ENCODE assay signal across 8 cellular contexts in the genomic region with DNA sequence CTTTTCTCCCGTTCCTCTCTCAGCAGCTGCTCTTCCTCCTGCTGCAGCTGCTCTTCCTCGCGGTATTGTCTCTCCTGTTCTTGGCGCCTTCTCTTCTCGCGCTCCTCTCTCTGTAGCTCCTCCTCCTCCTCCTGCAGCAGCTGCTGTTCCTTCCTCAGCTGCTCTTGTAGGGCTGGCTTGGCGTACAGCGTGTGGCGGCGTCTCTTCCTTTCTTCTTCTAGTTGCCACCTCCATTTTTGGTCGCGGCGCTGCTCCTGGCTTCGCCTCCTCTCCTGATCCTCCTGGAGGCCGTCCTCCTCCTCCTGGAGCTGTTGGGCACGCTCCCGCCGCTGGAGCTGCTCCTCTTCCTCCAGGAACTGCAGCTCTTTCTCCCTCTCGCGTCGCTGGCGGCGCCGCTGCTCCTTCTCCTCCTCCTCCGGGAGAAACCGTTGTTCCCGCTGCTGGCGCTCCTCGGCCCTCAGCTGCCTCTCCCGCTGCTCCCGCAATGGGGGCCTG. TPM values are rescaled to one million over a fixed set of nuclear protein-coding genes. Genes with fewer than 3 reads are reported as not detected.
DNase-seq lines count a peak whose midpoint lies in the region; ATAC-seq and TF ChIP-seq lines count a peak whose summit lies in the region.

No MANE protein-coding gene starts in this region.

- H3K9me3 ChIP-seq in iPS-18c (ENCODE audit: control insufficient read depth, insufficient read depth, low read length): peaks cover 17% of the 10 kb centered on the region

- no peaks in the 10 kb centered on the region for H3K9me3 Mint-ChIP-seq in activated naive CD4-positive, alpha-beta T cell treated with anti-CD3 and anti-CD28 coated beads for 36 hours
- H3K9me3 Mint-ChIP-seq in endothelial cell (ENCODE audit: unreplicated experiment): peaks cover 8% of the 10 kb centered on the region

- H3K36me3 Mint-ChIP-seq in activated naive CD4-positive, alpha-beta T cell treated with anti-CD3 and anti-CD28 coated beads for 36 hours (ENCODE audit: low read depth): no peaks in the 10 kb centered on the region
- peaks cover 10% of the 10 kb centered on the region for H3K36me3 Mint-ChIP-seq in endothelial cell (ENCODE audit: low read depth, unreplicated experiment)

- peaks cover 4% of the 10 kb centered on the region for H3K4me1 Mint-ChIP-seq in activated naive CD4-positive, alpha-beta T cell treated with anti-CD3 and anti-CD28 coated beads for 36 hours (ENCODE audit: low read depth)
- peaks cover 6% of the 10 kb centered on the region for H3K4me1 Mint-ChIP-seq in endothelial cell (ENCODE audit: unreplicated experiment)

- no peak for TF ChIP-seq CTCF in endothelial cell (IDR thresholded peaks at IDR 0.05; ENCODE audit: unreplicated experiment)

- intact Hi-C loops in activated naive CD4-positive, alpha-beta T cell treated with anti-CD3 and anti-CD28 coated beads for 36 hours (cut with micrococcal nuclease): loop anchor here (1.0 to 2.0 kb wide), 2 partner anchors 62 to 78 kb away; no protein-coding TSS in a partner anchor

- DNase-seq in EH (ENCODE audit: low read depth) (peak; percentile 67), NCI-H2029 (lab: John Stamatoyannopoulos, UW) (peak; percentile 9), endothelial cell (ENCODE audit: low spot score) (no peak)
- DNase-seq in activated naive CD4-positive, alpha-beta T cell treated with anti-CD3 and anti-CD28 coated beads for 36 hours: peak; percentile 52
- peak; percentile 25 for DNase-seq in stimulated activated CD4-positive, alpha-beta T cell treated with anti-CD3 and anti-CD28 coated beads, Interleukin-4, amount 100 ng/mL, for 1 hour

- no peak overlapping the region for H3K4me3 Mint-ChIP-seq in activated naive CD4-positive, alpha-beta T cell treated with anti-CD3 and anti-CD28 coated beads for 36 hours
- H3K4me3 Mint-ChIP-seq in endothelial cell (ENCODE audit: unreplicated experiment): no peak overlapping the region

- H3K4me3 ChIP-seq in iPS-18c (ENCODE audit: insufficient read depth, low read depth, low read length): peak overlapping the region; percentile 40

- H3K27ac Mint-ChIP-seq in activated naive CD4-positive, alpha-beta T cell treated with anti-CD3 and anti-CD28 coated beads for 36 hours: no peak overlapping the region
- no peak overlapping the region for H3K27ac Mint-ChIP-seq in endothelial cell (ENCODE audit: unreplicated experiment)

- ATAC-seq in GM18907 (IDR thresholded peaks at IDR 0.05; ENCODE audit: unreplicated experiment): no peak
- no peak for ATAC-seq in GM19463 (IDR thresholded peaks at IDR 0.05; ENCODE audit: unreplicated experiment)

- H3K27me3 Mint-ChIP-seq in activated naive CD4-positive, alpha-beta T cell treated with anti-CD3 and anti-CD28 coated beads for 36 hours (ENCODE audit: low read depth): peaks cover 17% of the 10 kb centered on the region
- H3K27me3 Mint-ChIP-seq in endothelial cell (ENCODE audit: unreplicated experiment): peaks cover 11% of the 10 kb centered on the region

- CTCF ChIA-PET in activated naive CD4-positive, alpha-beta T cell treated with anti-CD3 and anti-CD28 coated beads for 36 hours (lab: Charles Lee): interaction anchor here (0.7 to 4.0 kb wide), 7 partner anchors 57 to 451 kb away, joined by 3 to 26 read pairs (median 7); no protein-coding TSS in a partner anchor

RNA-seq across cellular contexts. Expression of gene TCHH, which starts 4.8 kb away (rescaled TPM):
- not detected for total RNA-seq in activated naive CD4-positive, alpha-beta T cell treated with anti-CD3 and anti-CD28 coated beads for 36 hours
- 0.38 TPM for total RNA-seq in endothelial cell (ENCODE audit: unreplicated experiment)

RNA-seq across cellular contexts. Expression of gene TCHHL1, which starts 21.5 kb away (rescaled TPM):
- total RNA-seq in activated naive CD4-positive, alpha-beta T cell treated with anti-CD3 and anti-CD28 coated beads for 36 hours: not detected
- total RNA-seq in endothelial cell (ENCODE audit: unreplicated experiment): not detected

RNA-seq across cellular contexts. Expression of gene RPTN, which starts 48.6 kb away (rescaled TPM):
- not detected for total RNA-seq in activated naive CD4-positive, alpha-beta T cell treated with anti-CD3 and anti-CD28 coated beads for 36 hours
- total RNA-seq in endothelial cell (ENCODE audit: unreplicated experiment): not detected
